In the genomic region with DNA sequence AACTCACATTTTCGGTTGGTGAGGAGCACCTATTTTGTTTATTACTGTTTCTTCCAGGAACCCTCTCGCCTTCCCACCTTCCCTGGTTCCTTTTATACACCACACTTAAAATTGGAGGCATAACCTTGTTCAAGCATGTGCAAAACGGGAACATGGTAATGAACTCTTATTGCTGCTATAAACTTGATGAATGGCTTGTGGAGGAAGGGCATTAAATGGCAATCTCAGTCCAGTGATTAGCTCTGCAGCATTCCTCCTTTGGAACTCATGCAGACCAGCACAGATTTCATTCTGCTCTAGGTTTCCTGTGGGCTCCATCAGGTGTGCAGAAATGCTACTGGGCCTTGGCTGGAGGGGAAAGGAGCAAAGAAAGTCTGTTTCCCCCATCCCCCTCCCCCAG, we compare ENCODE assay signal across 19 cellular contexts.
"Had no signal": no experiment of that assay in that cellular context is flagged by ENCODE, and none has a peak within 500 bp of the region (broad histone marks: within the 10 kb centered on the region; RNA-seq: fewer than 3 reads in every experiment).

No MANE protein-coding gene starts in this region.

- H3K27ac ChIP-seq: esophagus squamous epithelium, lower lobe of right lung, prostate gland, skin epidermis, suprapubic skin had no signal

- H3K4me1 ChIP-seq: esophagus squamous epithelium, lower lobe of right lung, prostate gland, suprapubic skin had no signal

- H3K4me3 ChIP-seq: esophagus squamous epithelium, lower lobe of right lung, prostate gland, skin epidermis, suprapubic skin had no signal

- DNase-seq: activated CD4-positive, alpha-beta memory T cell treated with anti-CD3 and anti-CD28 coated beads, Interleukin-2, amount 10 ng/mL, durations not matched to agents 7 days and 5 days; activated CD4-positive, alpha-beta T cell treated with anti-CD3 and anti-CD28 coated beads for 48 hours; activated CD4-positive, CD25-positive, alpha-beta regulatory T cell; activated CD8-positive, alpha-beta memory T cell treated with anti-CD3 and anti-CD28 coated beads, Interleukin-2, amount 10 ng/mL, durations not matched to agents 7 days and 5 days; activated naive CD4-positive, alpha-beta T cell; activated naive CD8-positive, alpha-beta T cell treated with anti-CD3 and anti-CD28 coated beads for 36 hours; amniotic stem cell; dermis blood vessel endothelial cell; effector memory CD4-positive, alpha-beta T cell; esophagus squamous epithelium; lower lobe of right lung; right cardiac atrium; stimulated activated CD4-positive, alpha-beta T cell treated with anti-CD3 and anti-CD28 coated beads, Interleukin-15, amount 100 ng/mL, for 24 hours; stimulated activated CD4-positive, alpha-beta T cell treated with anti-CD3 and anti-CD28 coated beads, Interleukin-2, amount 100 ng/mL, for 48 hours; stimulated activated naive CD8-positive, alpha-beta T cell treated with anti-CD3 and anti-CD28 coated beads, Interleukin-15, amount 100 ng/mL, for 72 hours had no signal

- H3K36me3 ChIP-seq: esophagus squamous epithelium, lower lobe of right lung, prostate gland, suprapubic skin had no signal

- FAIRE-seq: endothelial cell of umbilical vein had no signal

- ATAC-seq: activated CD8-positive, alpha-beta memory T cell treated with anti-CD3 and anti-CD28 coated beads, Interleukin-2, amount 10 ng/mL, durations not matched to agents 7 days and 5 days; lower lobe of right lung; stimulated activated naive CD8-positive, alpha-beta T cell treated with anti-CD3 and anti-CD28 coated beads, Interleukin-15, amount 100 ng/mL, for 72 hours had no signal

- H3K27me3 ChIP-seq: esophagus squamous epithelium, suprapubic skin had no signal

- H3K9me3 ChIP-seq: esophagus squamous epithelium, lower lobe of right lung, prostate gland, suprapubic skin had no signal
